ENCODE assay signal across 34 cellular contexts in genomic region chr2:102939207-102939606, GRCh38.
"Had no signal": no experiment of that assay in that cellular context is flagged by ENCODE, and none has a peak within 500 bp of the region (broad histone marks: within the 10 kb centered on the region; RNA-seq: fewer than 3 reads in every experiment).

No MANE protein-coding gene starts in this region.

- H3K9me3 ChIP-seq: MG63 had no signal

- H3K36me3 ChIP-seq: MG63 had no signal

- H3K27me3 ChIP-seq: MG63 had no signal

- H3K4me3 ChIP-seq: MG63 had no signal

- DNase-seq: Karpas-422, Kasumi-1, MG63, MM.1S, MV-4-11, NCI-H1048, NCI-H1092, NCI-H1092 treated with DMSO at 0.1 percent for 48 hours, NCI-H1105, NCI-H1105 treated with DMSO at 0.1 percent for 48 hours, NCI-H1417, NCI-H1417 treated with DMSO at 0.1 percent for 48 hours, NCI-H1436, NCI-H1436 treated with DMSO at 0.1 percent for 48 hours, NCI-H146, NCI-H1694, NCI-H1694 treated with DMSO at 0.1 percent for 48 hours, NCI-H187, NCI-H187 treated with DMSO at 0.1 percent for 48 hours, NCI-H1930, NCI-H2029, NCI-H2029 treated with DMSO at 0.1 percent for 48 hours, NCI-H2081, NCI-H2081 treated with DMSO at 0.1 percent for 48 hours, NCI-H2107, NCI-H2171, NCI-H2171 treated with DMSO at 0.1 percent for 48 hours, NCI-H2227 treated with DMSO at 0.1 percent for 48 hours, NCI-H226, NCI-H345, NCI-H446, NCI-H446 treated with DMSO at 0.1 percent for 48 hours, NCI-H510A, NCI-H510A treated with DMSO at 0.1 percent for 48 hours had no signal
